ENCODE assay signal across 8 cellular contexts in genomic region chr12:121060149-121061001, GRCh38. TPM values are rescaled to one million over a fixed set of nuclear protein-coding genes. Genes with fewer than 3 reads are reported as not detected.
A peak's percentile ranks its signal among the peaks of the same experiment; 100 is the strongest.
DNase-seq lines count a peak whose midpoint lies in the region; TF ChIP-seq lines count a peak whose summit lies in the region.

No MANE protein-coding gene starts in this region.

- DNase-seq in EH (ENCODE audit: low read depth) (peak; percentile 57), GM20000 (ENCODE audit: low spot score) (peak; percentile 75), HPDE6-E6E7 (ENCODE audit: extremely low spot score) (peak; percentile 67), SJSA1 (ENCODE audit: low read depth in 1 of 2, low spot score in 2 of 2) (peak; percentile 58 to 81), cardiac septum (ENCODE audit: low spot score) (peak; percentile 82), renal cortical epithelial cell (ENCODE audit: low read depth) (peak; percentile 55), cerebellar nuclear complex (lab: John Stamatoyannopoulos, UW) (no peak)

- peaks cover 11% of the 10 kb centered on the region for H3K4me1 ChIP-seq in SJSA1 (replicated peaks)

- H3K27me3 ChIP-seq in SJSA1 (replicated peaks), result no peaks in the 10 kb centered on the region

- H3K4me3 ChIP-seq in SJSA1, result peak overlapping the region; percentile 26

- H3K9me3 ChIP-seq in SJSA1 (replicated peaks), result no peaks in the 10 kb centered on the region

- no peaks in the 10 kb centered on the region for H3K9me3 Mint-ChIP-seq in activated naive CD8-positive, alpha-beta T cell (ENCODE audit: low read depth)

- peaks cover 10% of the 10 kb centered on the region for H3K4me1 Mint-ChIP-seq in activated naive CD8-positive, alpha-beta T cell (ENCODE audit: low read depth)

- H3K27ac ChIP-seq in SJSA1, result peak overlapping the region; percentile 58

- intact Hi-C loops in cardiac septum (cut with DNase I), result no loop called here

- peak overlapping the region; percentile 78 for H3K4me3 Mint-ChIP-seq in activated naive CD8-positive, alpha-beta T cell

- H3K27me3 Mint-ChIP-seq in activated naive CD8-positive, alpha-beta T cell, result no peaks in the 10 kb centered on the region

- peak; percentile 19 for TF ChIP-seq CTCF in GM20000 (IDR thresholded peaks at IDR 0.05; ENCODE audit: extremely low read depth, missing control alignments)

- H3K36me3 Mint-ChIP-seq in activated naive CD8-positive, alpha-beta T cell, result no peaks in the 10 kb centered on the region

- peak overlapping the region; percentile 80 for H3K27ac Mint-ChIP-seq in activated naive CD8-positive, alpha-beta T cell

- H3K36me3 ChIP-seq in SJSA1, result no peaks in the 10 kb centered on the region

RNA-seq across cellular contexts. Expression of gene OASL, which starts 21.3 kb away (rescaled TPM):
- not detected in 2 replicates for total RNA-seq in SJSA1 (2014; rRNA removed; shearing (Covaris generic))
- total RNA-seq in cardiac septum (0.27 TPM), renal cortical epithelial cell (0.94 and 4.0 TPM in 2 replicates)

RNA-seq across cellular contexts. Expression of gene C12orf43, which starts 44.1 kb away (rescaled TPM):
- 14.8 and 23.2 TPM in 2 replicates for total RNA-seq in SJSA1 (2014; rRNA removed; shearing (Covaris generic))
- 9.1 TPM for total RNA-seq in cardiac septum
- 11.5 and 20.1 TPM in 2 replicates for total RNA-seq in renal cortical epithelial cell

Comparison
In these comparisons a context has a peak if more than half of its experiments do, and no peak if none do; other contexts are left out.
1. DNase-seq: peak in EH (single experiment), GM20000 (single experiment), HPDE6-E6E7 (single experiment), SJSA1 (2 of 2), cardiac septum (single experiment) and renal cortical epithelial cell (single experiment); none in cerebellar nuclear complex (0 of 2).